ENCODE assay signal across 30 cellular contexts in the genomic region with DNA sequence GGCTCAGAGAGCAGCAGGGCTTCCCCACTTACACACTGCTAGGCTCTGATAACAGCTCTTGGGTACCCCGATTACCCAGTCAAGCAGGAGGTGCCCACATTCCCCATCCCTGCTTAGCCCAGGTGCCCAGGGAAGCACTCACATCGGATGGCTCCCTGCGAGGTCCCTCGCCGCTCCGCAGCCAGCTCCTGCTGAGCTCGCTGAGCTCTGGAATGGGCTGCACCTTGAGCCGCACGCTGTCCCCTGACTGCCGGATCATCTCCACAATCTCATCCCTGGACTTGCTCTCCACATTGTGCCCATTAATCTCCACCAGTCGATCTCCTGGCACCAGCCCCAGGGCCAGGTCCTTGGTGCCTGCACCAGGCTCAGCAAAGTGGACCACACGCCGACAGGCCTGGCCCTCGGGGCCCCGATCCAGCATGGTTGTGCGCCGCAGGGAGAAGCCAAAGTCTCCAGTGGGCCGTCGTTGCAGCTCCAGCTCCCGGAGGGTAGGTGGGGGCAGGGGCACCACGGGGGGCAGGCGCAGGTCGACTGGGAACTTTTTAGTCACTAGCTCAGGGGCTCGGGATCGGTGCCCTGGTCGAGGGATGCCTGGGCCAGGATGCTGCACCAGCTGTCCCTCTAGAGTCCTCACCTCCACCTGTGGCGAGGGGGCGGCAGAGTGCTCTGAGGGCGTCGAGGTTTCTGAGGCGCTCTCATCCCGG.
"Had no signal": no experiment of that assay in that cellular context is flagged by ENCODE, and none has a peak within 500 bp of the region (broad histone marks: within the 10 kb centered on the region; RNA-seq: fewer than 3 reads in every experiment).

No MANE protein-coding gene starts in this region.

- H3K4me1 Mint-ChIP-seq: activated CD4-positive, alpha-beta memory T cell treated with anti-CD3 and anti-CD28 coated beads, Interleukin-2, amount 10 ng/mL, durations not matched to agents 7 days and 5 days; activated CD4-positive, alpha-beta T cell treated with anti-CD3 and anti-CD28 coated beads, Interleukin-2, amount 10 ng/mL, durations not matched to agents 7 days and 5 days; activated naive CD4-positive, alpha-beta T cell treated with anti-CD3 and anti-CD28 coated beads, Interleukin-2, amount 10 ng/mL, durations not matched to agents 7 days and 5 days; endodermal cell; naive B cell had no signal

- H3K36me3 ChIP-seq: brain microvascular endothelial cell, prostate gland had no signal

- ATAC-seq: foreskin keratinocyte, heart left ventricle, left ventricle myocardium superior, pancreas, upper lobe of right lung had no signal

- H3K9me3 ChIP-seq: esophagus muscularis mucosa, heart left ventricle, pancreas, prostate gland, sigmoid colon, suprapubic skin, tibial artery, upper lobe of right lung had no signal

- H3K4me3 Mint-ChIP-seq: activated CD4-positive, alpha-beta memory T cell treated with anti-CD3 and anti-CD28 coated beads, Interleukin-2, amount 10 ng/mL, durations not matched to agents 7 days and 5 days; activated CD4-positive, alpha-beta T cell treated with anti-CD3 and anti-CD28 coated beads, Interleukin-2, amount 10 ng/mL, durations not matched to agents 7 days and 5 days; activated naive CD4-positive, alpha-beta T cell treated with anti-CD3 and anti-CD28 coated beads, Interleukin-2, amount 10 ng/mL, durations not matched to agents 7 days and 5 days; activated T-cell treated with anti-CD3 and anti-CD28 coated beads, Interleukin-2, amount 50 U/mL, for 24 hours; dendritic cell treated with granulocyte-macrophage colony-stimulating factor and Interleukin-4, amounts not matched to agents 40 ng/mL and 50 ng/mL, for 4 days; endodermal cell; mesothelial cell of epicardium; nephron progenitor cell had no signal

- H3K4me3 ChIP-seq: esophagus muscularis mucosa, heart left ventricle, pancreas, prostate gland, sigmoid colon, suprapubic skin, tibial artery, upper lobe of right lung had no signal

- H3K36me3 Mint-ChIP-seq: activated naive CD4-positive, alpha-beta T cell treated with anti-CD3 and anti-CD28 coated beads, Interleukin-2, amount 10 ng/mL, durations not matched to agents 7 days and 5 days; naive B cell had no signal

- H3K9me3 Mint-ChIP-seq: activated CD4-positive, alpha-beta memory T cell treated with anti-CD3 and anti-CD28 coated beads, Interleukin-2, amount 10 ng/mL, durations not matched to agents 7 days and 5 days; activated CD4-positive, alpha-beta T cell treated with anti-CD3 and anti-CD28 coated beads, Interleukin-2, amount 10 ng/mL, durations not matched to agents 7 days and 5 days; activated naive CD4-positive, alpha-beta T cell treated with anti-CD3 and anti-CD28 coated beads, Interleukin-2, amount 10 ng/mL, durations not matched to agents 7 days and 5 days; activated T-cell treated with anti-CD3 and anti-CD28 coated beads, Interleukin-2, amount 50 U/mL, for 24 hours; dendritic cell treated with granulocyte-macrophage colony-stimulating factor and Interleukin-4, amounts not matched to agents 40 ng/mL and 50 ng/mL, for 4 days; endodermal cell; mesothelial cell of epicardium; naive B cell; nephron progenitor cell had no signal

- H3K27ac Mint-ChIP-seq: activated CD4-positive, alpha-beta memory T cell treated with anti-CD3 and anti-CD28 coated beads, Interleukin-2, amount 10 ng/mL, durations not matched to agents 7 days and 5 days; activated CD4-positive, alpha-beta T cell treated with anti-CD3 and anti-CD28 coated beads, Interleukin-2, amount 10 ng/mL, durations not matched to agents 7 days and 5 days; activated naive CD4-positive, alpha-beta T cell treated with anti-CD3 and anti-CD28 coated beads, Interleukin-2, amount 10 ng/mL, durations not matched to agents 7 days and 5 days; activated T-cell treated with anti-CD3 and anti-CD28 coated beads, Interleukin-2, amount 50 U/mL, for 24 hours; dendritic cell treated with granulocyte-macrophage colony-stimulating factor and Interleukin-4, amounts not matched to agents 40 ng/mL and 50 ng/mL, for 4 days; endodermal cell; mesothelial cell of epicardium; naive B cell had no signal

- DNase-seq: activated CD4-positive, alpha-beta memory T cell treated with anti-CD3 and anti-CD28 coated beads, Interleukin-2, amount 10 ng/mL, durations not matched to agents 7 days and 5 days; activated CD4-positive, alpha-beta T cell treated with anti-CD3 and anti-CD28 coated beads for 1 hour; activated CD4-positive, alpha-beta T cell treated with anti-CD3 and anti-CD28 coated beads, Interleukin-2, amount 10 ng/mL, durations not matched to agents 7 days and 5 days; activated CD8-positive, alpha-beta memory T cell treated with anti-CD3 and anti-CD28 coated beads, Interleukin-2, amount 50 U/mL, for 48 hours; activated gamma-delta T cell; activated naive CD4-positive, alpha-beta T cell treated with anti-CD3 and anti-CD28 coated beads, Interleukin-2, amount 10 ng/mL, durations not matched to agents 7 days and 5 days; activated T-cell treated with anti-CD3 and anti-CD28 coated beads, Interleukin-2, amount 50 U/mL, for 24 hours; amniotic stem cell; brain microvascular endothelial cell; central memory CD4-positive, alpha-beta T cell; endodermal cell; foreskin keratinocyte; heart left ventricle; left ventricle myocardium superior; naive B cell; nephron progenitor cell; retina; small intestine; stimulated activated CD4-positive, alpha-beta T cell treated with anti-CD3 and anti-CD28 coated beads, Interleukin-1b, Interleukin-23, amount 100 ng/mL, for 48 hours; stimulated activated naive CD4-positive, alpha-beta T cell; T-helper 2 cell; tibial artery; upper lobe of right lung had no signal

- H3K27me3 Mint-ChIP-seq: activated CD4-positive, alpha-beta memory T cell treated with anti-CD3 and anti-CD28 coated beads, Interleukin-2, amount 10 ng/mL, durations not matched to agents 7 days and 5 days; activated CD4-positive, alpha-beta T cell treated with anti-CD3 and anti-CD28 coated beads, Interleukin-2, amount 10 ng/mL, durations not matched to agents 7 days and 5 days; activated T-cell treated with anti-CD3 and anti-CD28 coated beads, Interleukin-2, amount 50 U/mL, for 24 hours; dendritic cell treated with granulocyte-macrophage colony-stimulating factor and Interleukin-4, amounts not matched to agents 40 ng/mL and 50 ng/mL, for 4 days had no signal

- H3K4me1 ChIP-seq: prostate gland had no signal

- H3K27me3 ChIP-seq: brain microvascular endothelial cell, esophagus muscularis mucosa, foreskin keratinocyte, heart left ventricle, pancreas, sigmoid colon, suprapubic skin, tibial artery, upper lobe of right lung had no signal

- H3K27ac ChIP-seq: brain microvascular endothelial cell, esophagus muscularis mucosa, foreskin keratinocyte, heart left ventricle, pancreas, prostate gland, sigmoid colon, suprapubic skin, tibial artery, upper lobe of right lung had no signal
